17 cellular contexts compared by ENCODE assay signal in the genomic region with DNA sequence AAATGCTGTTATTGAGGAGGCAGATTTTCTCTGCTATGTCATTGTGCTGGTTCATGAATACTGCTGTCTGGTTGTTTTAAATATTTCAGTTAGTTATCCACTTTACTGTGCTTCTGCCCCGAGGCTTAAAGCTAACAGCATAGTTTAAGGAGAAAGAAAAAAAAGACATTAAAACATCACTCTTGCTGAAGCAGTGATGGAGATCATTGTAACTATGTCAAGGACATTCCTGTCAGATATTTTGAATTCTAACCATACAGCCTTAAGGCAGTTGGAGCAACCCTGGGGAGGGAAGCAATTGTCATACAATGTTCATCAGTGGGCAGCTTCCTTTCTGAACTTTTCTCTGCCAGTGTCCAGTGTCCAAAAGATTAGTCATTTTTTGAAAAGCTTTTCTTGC.
DNase-seq lines count a peak whose midpoint lies in the region; ATAC-seq and TF ChIP-seq lines count a peak whose summit lies in the region.
"Had no signal": no experiment of that assay in that cellular context is flagged by ENCODE, and none has a peak within 500 bp of the region (broad histone marks: within the 10 kb centered on the region; RNA-seq: fewer than 3 reads in every experiment).

No MANE protein-coding gene starts in this region.

- H3K27ac ChIP-seq in IMR-90 (ENCODE audit: insufficient read depth, low read length) (no peak overlapping the region), mesendoderm (ENCODE audit: low read depth, low read length) (no peak overlapping the region), suprapubic skin (no peak overlapping the region)
- H3K27ac ChIP-seq: dorsolateral prefrontal cortex, gastrocnemius medialis, RWPE1 had no signal

- POLR2A ChIA-PET in IMR-90 (lab: Charles Lee; ENCODE audit: unreplicated experiment) = no interaction called here

- H4K5ac ChIP-seq in IMR-90 (ENCODE audit: low read depth, low read length) = no peak overlapping the region
- H4K5ac ChIP-seq in mesendoderm (ENCODE audit: low read length) = no peak overlapping the region

- H3K4me1 ChIP-seq in IMR-90 (ENCODE audit: control insufficient read depth, insufficient read depth, low read length) (no peaks in the 10 kb centered on the region), adipocyte (ENCODE audit: control insufficient read depth, insufficient read depth, low read length) (peaks cover 11% of the 10 kb centered on the region), mesendoderm (ENCODE audit: control insufficient read depth, low read depth, low read length) (no peaks in the 10 kb centered on the region), suprapubic skin (no peaks in the 10 kb centered on the region)
- H3K4me1 ChIP-seq: gastrocnemius medialis had no signal

- no peak overlapping the region for H2BK15ac ChIP-seq in IMR-90 (ENCODE audit: low read depth, low read length)
- no peak overlapping the region for H2BK15ac ChIP-seq in mesendoderm (replicated peaks; ENCODE audit: low read depth)

- TF ChIP-seq CTCF in IMR-90 (conservative IDR thresholded peaks at IDR 0.05; ENCODE audit: low read depth, low read length) (no peak), suprapubic skin (IDR thresholded peaks at IDR 0.05) (no peak)

- intact Hi-C loops in IMR-90 (cut with micrococcal nuclease) = no loop called here

- no peak overlapping the region for H3K4ac ChIP-seq in IMR-90 (ENCODE audit: low read depth, low read length)
- H3K4ac ChIP-seq in mesendoderm (ENCODE audit: low read depth, low read length) = no peak overlapping the region

- H2BK120ac ChIP-seq in IMR-90 (ENCODE audit: low read depth, low read length) = no peak overlapping the region
- no peak overlapping the region for H2BK120ac ChIP-seq in mesendoderm (ENCODE audit: low read depth, low read length)

- DNase-seq in COLO829 (ENCODE audit: low spot score) (peak; percentile 2), IMR-90 (no peak), adipocyte (ENCODE audit: low read depth) (peak; percentile 24), mesendoderm (peak; percentile 67), suprapubic skin (ENCODE audit: low spot score in 2 of 2) (no peak), GM19238 (ENCODE audit: insufficient read length, low spot score) (no peak), GM19240 (ENCODE audit: insufficient read length, low spot score) (no peak)
- DNase-seq: activated CD4-positive, alpha-beta T cell treated with anti-CD3 and anti-CD28 coated beads for 4 hours; activated T-cell treated with anti-CD3 and anti-CD28 coated beads, Interleukin-2, amount 50 U/mL, for 4 hours; DMS 273 treated with DMSO at 0.1 percent for 48 hours; dorsolateral prefrontal cortex; NCI-H1105 treated with DMSO at 0.1 percent for 48 hours; substantia nigra; T-helper 2 cell had no signal

- H3K4me3 ChIP-seq in IMR-90 (ENCODE audit: insufficient read depth, low read depth, low read length) = no peak overlapping the region
- H3K4me3 ChIP-seq in adipocyte (ENCODE audit: low read length) = no peak overlapping the region
- no peak overlapping the region for H3K4me3 ChIP-seq in mesendoderm (ENCODE audit: low read length)
- H3K4me3 ChIP-seq in suprapubic skin = no peak overlapping the region
- H3K4me3 ChIP-seq: dorsolateral prefrontal cortex, gastrocnemius medialis had no signal

- TF ChIP-seq RAD21 in IMR-90 (IDR thresholded peaks at IDR 0.05; ENCODE audit: low read length) = no peak

- dilution Hi-C loops in IMR-90 (cut with HindIII; ENCODE audit: low sequenced_read_pairs, unreplicated experiment) = no loop called here

- in situ Hi-C loops in IMR-90 (cut with MboI; ENCODE audit: low sequenced_read_pairs) = no loop called here

- H2AFZ ChIP-seq in IMR-90 (replicated peaks; ENCODE audit: low read length, poor library complexity) = no peak overlapping the region

- H4K91ac ChIP-seq in IMR-90 (ENCODE audit: insufficient read depth, low read depth, low read length) = no peak overlapping the region

- H3K23ac ChIP-seq in IMR-90 (ENCODE audit: low read depth, low read length) = no peak overlapping the region
- H3K23ac ChIP-seq in mesendoderm (ENCODE audit: low read length) = no peak overlapping the region

- no peaks in the 10 kb centered on the region for H3K9me1 ChIP-seq in IMR-90 (ENCODE audit: insufficient read depth, low read length)

- H2AK5ac ChIP-seq in IMR-90 (ENCODE audit: low read depth, low read length) (no peak overlapping the region), mesendoderm (ENCODE audit: low read length) (no peak overlapping the region)

- H3K79me1 ChIP-seq in IMR-90 (ENCODE audit: low read depth in 1 of 2, low read length in 2 of 2) (no peaks in the 10 kb centered on the region), mesendoderm (ENCODE audit: low read length) (no peaks in the 10 kb centered on the region)

- no peaks in the 10 kb centered on the region for H4K20me1 ChIP-seq in IMR-90 (ENCODE audit: insufficient read depth, low read length)

- no peak overlapping the region for H2AK9ac ChIP-seq in IMR-90 (replicated peaks; ENCODE audit: low read depth, low read length, poor library complexity)

- no peak overlapping the region for H2BK5ac ChIP-seq in IMR-90 (ENCODE audit: low read depth, low read length, poor library complexity, severe bottlenecking)
- H2BK5ac ChIP-seq in mesendoderm (ENCODE audit: low read length) = no peak overlapping the region

- ATAC-seq in IMR-90 (ENCODE audit: low read depth) (peak; percentile 46), HG03196 (IDR thresholded peaks at IDR 0.05; ENCODE audit: unreplicated experiment) (no peak)
- ATAC-seq: activated T-cell treated with anti-CD3 and anti-CD28 coated beads, Interleukin-2, amount 50 U/mL, for 4 hours; gastrocnemius medialis had no signal

- TF ChIP-seq EP300 in suprapubic skin (IDR thresholded peaks at IDR 0.05) = no peak

- TF ChIP-seq POLR2A in IMR-90 (IDR thresholded peaks at IDR 0.05; ENCODE audit: low read depth, low read length) (no peak), suprapubic skin (IDR thresholded peaks at IDR 0.05) (no peak)

- H3K36me3 ChIP-seq in IMR-90 (ENCODE audit: control insufficient read depth, insufficient read depth, low read length) (no peaks in the 10 kb centered on the region), adipocyte (ENCODE audit: control insufficient read depth, insufficient read depth, low read length, severe bottlenecking) (no peaks in the 10 kb centered on the region), mesendoderm (ENCODE audit: control insufficient read depth, insufficient read depth, low read length) (no peaks in the 10 kb centered on the region), suprapubic skin (no peaks in the 10 kb centered on the region)
- H3K36me3 ChIP-seq: gastrocnemius medialis had no signal

- H3K27me3 ChIP-seq in IMR-90 (ENCODE audit: control insufficient read depth, insufficient read depth, low read length) (no peaks in the 10 kb centered on the region), adipocyte (replicated peaks; ENCODE audit: control insufficient read depth, insufficient read depth, low read length) (no peaks in the 10 kb centered on the region), mesendoderm (ENCODE audit: insufficient read depth, low read length, poor library complexity) (no peaks in the 10 kb centered on the region), suprapubic skin (no peaks in the 10 kb centered on the region)
- H3K27me3 ChIP-seq: gastrocnemius medialis had no signal

- H3K9ac ChIP-seq in IMR-90 (ENCODE audit: low read depth, low read length) = no peak overlapping the region
- H3K9ac ChIP-seq in adipocyte (ENCODE audit: low read length) = no peak overlapping the region
- H3K9ac ChIP-seq in mesendoderm (ENCODE audit: low read length) = no peak overlapping the region

- no peak overlapping the region for H4K8ac ChIP-seq in IMR-90 (ENCODE audit: low read depth in 2 of 2, low read length in 2 of 2)
- no peak overlapping the region for H4K8ac ChIP-seq in mesendoderm (ENCODE audit: low read depth, low read length)

- no CpG with 5 or more reads among the region's 1 CpG for WGBS in IMR-90 (ENCODE audit: extremely low coverage in 2 of 2, insufficient read length in 1 of 2), 2 experiments
- no CpG with 5 or more reads among the region's 1 CpG for WGBS in mesendoderm (ENCODE audit: extremely low coverage, insufficient coverage, low lambda C conversion rate)
- WGBS in suprapubic skin = 48% methylated on average over 1 of the region's 1 CpG

- H2BK20ac ChIP-seq in IMR-90 (ENCODE audit: low read depth, low read length) = no peak overlapping the region

- H3K18ac ChIP-seq in IMR-90 (ENCODE audit: low read depth, low read length) (no peak overlapping the region), mesendoderm (ENCODE audit: low read length) (no peak overlapping the region)

- H3K4me2 ChIP-seq in IMR-90 (ENCODE audit: low read depth, low read length) = no peak overlapping the region
- H3K4me2 ChIP-seq in mesendoderm (ENCODE audit: low read length) = no peak overlapping the region

- H3K79me2 ChIP-seq in mesendoderm (ENCODE audit: control insufficient read depth, insufficient read depth, low read length) = no peaks in the 10 kb centered on the region

- BruUV-seq in IMR-90 (replicated peaks; lab: Mats Ljungman, UMichigan) = no TSS peak

- H3K9me3 ChIP-seq in IMR-90 (ENCODE audit: control insufficient read depth, insufficient read depth, low read length) (no peaks in the 10 kb centered on the region), adipocyte (ENCODE audit: control insufficient read depth, low read length) (no peaks in the 10 kb centered on the region), suprapubic skin (no peaks in the 10 kb centered on the region)
- H3K9me3 ChIP-seq: gastrocnemius medialis had no signal

- H3K56ac ChIP-seq in IMR-90 (ENCODE audit: extremely low read depth, insufficient read depth, low read length) (no peak overlapping the region), mesendoderm (ENCODE audit: low read length) (no peak overlapping the region)

- no peak overlapping the region for H3K14ac ChIP-seq in IMR-90 (replicated peaks; ENCODE audit: low read depth, low read length)

- CTCF ChIA-PET in IMR-90 (lab: Yijun Ruan, JAX) = interaction anchor here (0.5 kb wide), 1 partner anchor 14 kb away, joined by 3 read pairs; no protein-coding TSS in a partner anchor

TF ChIP-seq in IMR-90, 13 proteins besides CTCF, POLR2A, EP300 and RAD21 (continues in another document):
- TF ChIP-seq MAFK (IDR thresholded peaks at IDR 0.05; ENCODE audit: low read depth, low read length) = no peak
- no peak for TF ChIP-seq SMC3 (IDR thresholded peaks at IDR 0.05; ENCODE audit: low read depth, low read length)
- no peak for TF ChIP-seq BHLHE40 (IDR thresholded peaks at IDR 0.05; ENCODE audit: low read depth, low read length)
- no peak for TF ChIP-seq RCOR1 (IDR thresholded peaks at IDR 0.05; ENCODE audit: insufficient replicate concordance, low read length)
- no peak for TF ChIP-seq CEBPB (IDR thresholded peaks at IDR 0.05; ENCODE audit: low read depth, low read length)
- no peak for TF ChIP-seq MXI1 (IDR thresholded peaks at IDR 0.05; ENCODE audit: borderline replicate concordance, low read depth, low read length)
- TF ChIP-seq CHD1 (IDR thresholded peaks at IDR 0.05; ENCODE audit: low read depth, low read length) = no peak
- no peak for TF ChIP-seq FOS (IDR thresholded peaks at IDR 0.05; ENCODE audit: low read depth, low read length)

Comparison
In these comparisons a context has a peak if more than half of its experiments do, and no peak if none do; other contexts are left out.
1. DNase-seq: peak in COLO829 (single experiment), adipocyte (single experiment) and mesendoderm (single experiment); none in IMR-90 (single experiment), suprapubic skin (0 of 2), GM19238 (single experiment) and GM19240 (single experiment).